Comparison of ENCODE assay signal across 17 cellular contexts in genomic region chr6:48325701-48326100, GRCh38.
"Had no signal": no experiment of that assay in that cellular context is flagged by ENCODE, and none has a peak within 500 bp of the region (broad histone marks: within the 10 kb centered on the region; RNA-seq: fewer than 3 reads in every experiment).

No MANE protein-coding gene starts in this region.

- DNase-seq: activated CD4-positive, alpha-beta T cell treated with anti-CD3 and anti-CD28 coated beads, Interleukin-2, amount 10 ng/mL, durations not matched to agents 7 days and 5 days; activated CD8-positive, alpha-beta memory T cell treated with anti-CD3 and anti-CD28 coated beads for 24 hours; activated gamma-delta T cell; adrenal gland; dorsolateral prefrontal cortex; endodermal cell; kidney; left lung; mammary epithelial cell; right cardiac atrium; small intestine; stimulated activated CD4-positive, alpha-beta T cell treated with anti-CD3 and anti-CD28 coated beads, Interleukin-4, amount 100 ng/mL, for 24 hours; testis; upper lobe of left lung had no signal

- H3K4me1 ChIP-seq: adrenal gland, left lung, prostate gland, testis, upper lobe of left lung had no signal

- H3K36me3 ChIP-seq: adrenal gland, cardiac muscle cell, left lung, prostate gland, upper lobe of left lung had no signal

- H3K9me3 ChIP-seq: adrenal gland, left lung, prostate gland, testis, upper lobe of left lung had no signal

- H3K27ac ChIP-seq: adrenal gland, cardiac muscle cell, dorsolateral prefrontal cortex, epithelial cell of prostate, left lung, prostate gland, testis, upper lobe of left lung had no signal

- H3K27me3 ChIP-seq: adrenal gland, cardiac muscle cell, dorsolateral prefrontal cortex, left lung, testis, upper lobe of left lung had no signal

- H3K4me3 ChIP-seq: adrenal gland, cardiac muscle cell, dorsolateral prefrontal cortex, left lung, prostate gland, testis, upper lobe of left lung had no signal
